ENCODE assay signal across 2 cellular contexts in genomic region chr2:96526615-96527014, GRCh38.
TF ChIP-seq lines count a peak whose summit lies in the region.

No MANE protein-coding gene starts in this region.

TF ChIP-seq in GM23338, 12 proteins besides CTCF, POLR2A, EP300 and RAD21 (continued from another document):
- TF ChIP-seq REST (IDR thresholded peaks at IDR 0.05; ENCODE audit: unreplicated experiment), result no peak

TF ChIP-seq in endothelial cell of umbilical vein, 7 proteins besides CTCF, POLR2A, EP300 and RAD21 (continued from another document):
- TF ChIP-seq FOS (IDR thresholded peaks at IDR 0.05; ENCODE audit: borderline replicate concordance, insufficient read depth, low read length) (no peak), MAX (IDR thresholded peaks at IDR 0.05; ENCODE audit: insufficient read depth, insufficient read length) (no peak), MYC (IDR thresholded peaks at IDR 0.05; ENCODE audit: low read depth, low read length) (no peak), JUN (IDR thresholded peaks at IDR 0.05; ENCODE audit: borderline replicate concordance, insufficient read depth, insufficient read length, low read depth) (no peak), POLR2AphosphoS5 (IDR thresholded peaks at IDR 0.05; ENCODE audit: insufficient read depth, low read depth, low read length) (no peak)
